In the genomic region with DNA sequence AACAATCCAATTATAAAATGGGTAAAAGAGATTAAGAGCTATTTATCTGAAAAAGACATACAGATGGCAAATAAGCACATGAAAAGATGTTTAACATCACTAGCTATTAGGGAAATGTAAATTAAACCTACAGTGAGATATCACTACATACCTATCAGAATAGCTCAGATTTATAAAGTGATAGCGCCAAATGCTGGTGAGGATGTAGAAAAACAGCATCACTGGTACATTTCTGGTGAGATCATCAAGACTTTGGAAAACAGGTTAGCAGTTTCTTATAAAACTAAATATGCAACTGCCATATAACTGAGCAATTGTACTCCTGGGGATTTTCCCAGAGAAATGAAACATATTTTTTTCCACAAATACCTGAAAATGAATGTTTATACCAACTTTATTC, we compare ENCODE assay signal across 18 cellular contexts.
DNase-seq lines count a peak whose midpoint lies in the region; ATAC-seq, FAIRE-seq and TF ChIP-seq lines count a peak whose summit lies in the region.
"Had no signal": no experiment of that assay in that cellular context is flagged by ENCODE, and none has a peak within 500 bp of the region (broad histone marks: within the 10 kb centered on the region; RNA-seq: fewer than 3 reads in every experiment).

No MANE protein-coding gene starts in this region.

- 0 out of 2 replicates have a peak, but pooled peaks have one; percentile 21 for TF ChIP-seq CTCF in 22Rv1 (IDR thresholded peaks at IDR 0.05)
- peak; percentile 4 for TF ChIP-seq CTCF in D721Med (IDR thresholded peaks at IDR 0.05; ENCODE audit: insufficient read depth, missing control alignments)
- no peak for TF ChIP-seq CTCF in nephron progenitor cell (IDR thresholded peaks at IDR 0.05)

- H3K36me3 Mint-ChIP-seq in nephron progenitor cell (ENCODE audit: low read depth): no peaks in the 10 kb centered on the region
- H3K36me3 Mint-ChIP-seq: CD4-positive, CD25-positive, alpha-beta regulatory T cell had no signal

- DNase-seq in D721Med (ENCODE audit: insufficient read length, low spot score) (no peak), NAMALWA (ENCODE audit: low spot score) (peak; percentile 18), SK-MEL-5 (ENCODE audit: low read depth, low spot score) (peak; percentile 17), nephron progenitor cell (no peak)
- no peak for DNase-seq in stimulated activated CD4-positive, alpha-beta T cell treated with anti-CD3 and anti-CD28 coated beads, Interleukin-4, amount 100 ng/mL, for 4 hours
- DNase-seq: Caco-2; CD4-positive, CD25-positive, alpha-beta regulatory T cell; NCI-H1417 treated with DMSO at 0.1 percent for 48 hours; NCI-H2029; NCI-H226; NCI-H526 had no signal

- H3K4me3 Mint-ChIP-seq in nephron progenitor cell: no peak overlapping the region
- H3K4me3 Mint-ChIP-seq: IgD-negative memory B cell; T-helper 2 cell treated with Interferon-gamma antibody and Interleukin-4, amounts not matched to agents 5 μg/mL and 100 μg/mL, for 36 hours had no signal

- H3K27me3 Mint-ChIP-seq in nephron progenitor cell (ENCODE audit: low read depth, poor library complexity): peaks cover 6% of the 10 kb centered on the region

- ATAC-seq in HG03378 (IDR thresholded peaks at IDR 0.05; ENCODE audit: unreplicated experiment): no peak

- no peak overlapping the region for H3K27ac ChIP-seq in 22Rv1
- H3K27ac ChIP-seq: SJSA1 had no signal

- no peak for FAIRE-seq in D721Med (lab: Jason Lieb, UNC)
- FAIRE-seq: GM19239, HTR-8/SVneo had no signal

- H3K27ac Mint-ChIP-seq in nephron progenitor cell: no peak overlapping the region
- H3K27ac Mint-ChIP-seq: IgD-negative memory B cell; T-helper 2 cell treated with Interferon-gamma antibody and Interleukin-4, amounts not matched to agents 5 μg/mL and 100 μg/mL, for 36 hours had no signal

- H3K9me3 Mint-ChIP-seq in nephron progenitor cell: no peaks in the 10 kb centered on the region
- H3K9me3 Mint-ChIP-seq: CD4-positive, CD25-positive, alpha-beta regulatory T cell; T-helper 2 cell treated with Interferon-gamma antibody and Interleukin-4, amounts not matched to agents 5 μg/mL and 100 μg/mL, for 36 hours had no signal

- in situ Hi-C loops in SK-MEL-5 (cut with HindIII; ENCODE audit: low pct_unique_long_range_greater_than_20kb, low sequenced_read_pairs): no loop called here

- H3K4me1 Mint-ChIP-seq in nephron progenitor cell: peaks cover 19% of the 10 kb centered on the region
- H3K4me1 Mint-ChIP-seq: CD4-positive, CD25-positive, alpha-beta regulatory T cell; IgD-negative memory B cell had no signal

Comparison
In these comparisons a context has a peak if more than half of its experiments do, and no peak if none do; other contexts are left out.
1. DNase-seq: peak in NAMALWA (single experiment) and SK-MEL-5 (single experiment); none in D721Med (single experiment), nephron progenitor cell (single experiment) and stimulated activated CD4-positive, alpha-beta T cell treated with anti-CD3 and anti-CD28 coated beads, Interleukin-4, amount 100 ng/mL, for 4 hours (0 of 2).